14 cellular contexts compared by ENCODE assay signal in the genomic region with DNA sequence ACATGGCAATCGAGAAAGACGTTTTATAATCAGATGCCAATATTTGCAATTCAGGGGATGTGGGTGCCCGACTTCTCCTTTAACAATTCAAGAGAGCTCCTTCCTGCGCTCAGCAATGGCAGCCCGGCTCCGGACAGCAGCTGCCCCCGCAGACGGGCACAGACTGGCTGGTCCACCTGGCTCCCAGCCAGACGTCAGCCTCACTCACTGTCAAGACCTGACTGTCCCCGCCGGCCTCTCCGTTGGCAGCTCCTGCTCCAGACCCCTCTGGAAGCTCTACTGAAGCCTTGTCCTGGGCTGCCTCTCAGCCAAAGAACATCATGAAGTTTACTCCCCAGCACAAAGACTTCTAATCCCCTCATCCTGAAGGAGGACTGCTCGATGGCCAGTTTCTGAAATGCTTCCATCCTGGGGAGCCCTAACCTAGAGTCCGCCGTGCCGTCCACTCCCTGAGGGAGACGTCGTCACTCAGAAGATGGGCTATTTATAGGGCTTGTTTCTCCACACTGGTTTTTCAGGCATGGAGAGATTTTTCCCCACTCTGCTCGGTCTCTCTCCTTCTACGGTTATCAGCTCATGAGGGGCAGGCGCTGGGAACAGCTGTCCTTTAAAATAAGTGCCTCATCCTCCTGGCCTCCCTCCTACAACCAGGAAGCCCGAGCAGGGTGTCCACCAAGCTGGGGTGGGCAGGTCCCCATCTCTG.
DNase-seq lines count a peak whose midpoint lies in the region; ATAC-seq, FAIRE-seq and TF ChIP-seq lines count a peak whose summit lies in the region.
"Had no signal": no experiment of that assay in that cellular context is flagged by ENCODE, and none has a peak within 500 bp of the region (broad histone marks: within the 10 kb centered on the region; RNA-seq: fewer than 3 reads in every experiment).

No MANE protein-coding gene starts in this region.

- no peak overlapping the region for H3K4me3 ChIP-seq in A549
- H3K4me3 ChIP-seq in heart left ventricle: no peak overlapping the region

- no peaks in the 10 kb centered on the region for H3K27me3 ChIP-seq in heart left ventricle

- no peaks in the 10 kb centered on the region for H3K9me3 Mint-ChIP-seq in progenitor cell of endocrine pancreas (ENCODE audit: low read depth)
- H3K9me3 Mint-ChIP-seq: activated CD8-positive, alpha-beta T cell treated with anti-CD3 and anti-CD28 coated beads for 36 hours had no signal

- FAIRE-seq in A549 (lab: Jason Lieb, UNC): no peak
- FAIRE-seq: keratinocyte had no signal

- peaks cover 38% of the 10 kb centered on the region for H3K4me1 ChIP-seq in A549
- peaks cover 6 to 63% (median 39%) of the 10 kb centered on the region in 12 donors for H3K4me1 ChIP-seq in heart left ventricle

- H3K36me3 Mint-ChIP-seq in progenitor cell of endocrine pancreas (ENCODE audit: insufficient read depth): peaks cover 40% of the 10 kb centered on the region

- peaks cover 0 to 85% (median 37%) of the 10 kb centered on the region in 9 donors for H3K36me3 ChIP-seq in heart left ventricle

- POLR2A ChIA-PET in A549 (lab: Yijun Ruan, JAX): interaction anchor here (1.9 kb wide), 1 partner anchor 32 kb away, joined by 6 read pairs; no protein-coding TSS in a partner anchor
- POLR2A ChIA-PET in GM10248 (lab: Yijun Ruan, JAX): no interaction called here

- CTCF ChIA-PET in A549 (lab: Yijun Ruan, JAX): interaction anchor here (1.2 to 2.2 kb wide), 3 partner anchors 12 to 29 kb away, joined by 4 to 6 read pairs (median 6); no protein-coding TSS in a partner anchor
- CTCF ChIA-PET in GM10248 (lab: Yijun Ruan, JAX): no interaction called here

- TF ChIP-seq POLR2A in A549 (IDR thresholded peaks at IDR 0.05; ENCODE audit: low read length): no peak
- no peak for TF ChIP-seq POLR2A in heart left ventricle (IDR thresholded peaks at IDR 0.05)

- intact Hi-C loops in heart left ventricle (cut with DNase I): loop anchor here in 8 of 10 donors (5.0 to 10.0 kb wide), 6 partner anchors 34 to 91 kb away; no protein-coding TSS in a partner anchor

- H3K4me1 Mint-ChIP-seq in progenitor cell of endocrine pancreas (ENCODE audit: low read depth): no peaks in the 10 kb centered on the region

- H3K27ac ChIP-seq in A549 (peak overlapping the region; percentile 91 to 99), heart left ventricle (peak overlapping the region; percentile 31 to 92 (median 90))

- DNase-seq in A549 (ENCODE audit: low read depth in 1 of 2, low spot score in 1 of 2) (no peak), anterior cingulate cortex (lab: John Stamatoyannopoulos, UW) (peak in 33 of 58 donors; percentile 17 to 80 (median 43)), heart left ventricle (peak in 4 of 5 donors; percentile 60 to 86 (median 73)), progenitor cell of endocrine pancreas (ENCODE audit: low spot score, unreplicated experiment) (no peak), HUDEP-2 (lab: John Stamatoyannopoulos, UW; ENCODE audit: unreplicated experiment in 76 of 76) (no peak), GM10248 (ENCODE audit: extremely low spot score) (no peak)
- DNase-seq: ACHN; activated CD8-positive, alpha-beta T cell treated with anti-CD3 and anti-CD28 coated beads for 36 hours; NCI-H1694; NCI-H82 had no signal

- H3K4me3 Mint-ChIP-seq in progenitor cell of endocrine pancreas (ENCODE audit: low read depth): no peak overlapping the region
- H3K4me3 Mint-ChIP-seq: activated CD8-positive, alpha-beta T cell treated with anti-CD3 and anti-CD28 coated beads for 36 hours; activated naive CD8-positive, alpha-beta T cell had no signal

- H3K27ac Mint-ChIP-seq in progenitor cell of endocrine pancreas: peak overlapping the region; percentile 37
- H3K27ac Mint-ChIP-seq: activated CD8-positive, alpha-beta T cell treated with anti-CD3 and anti-CD28 coated beads for 36 hours; activated naive CD8-positive, alpha-beta T cell had no signal

- H3K4me2 ChIP-seq in A549: peak overlapping the region; percentile 99

- TF ChIP-seq RAD21 in A549 (conservative IDR thresholded peaks at IDR 0.05 in 1 of 2, IDR thresholded peaks at IDR 0.05 in 1 of 2): no peak

- no peak for ATAC-seq in A549
- peak in 3 of 4 donors; percentile 13 to 25 (median 17) for ATAC-seq in heart left ventricle
- no peak for ATAC-seq in HG03460 (IDR thresholded peaks at IDR 0.05; ENCODE audit: unreplicated experiment)
- no peak for ATAC-seq in HG02759 (IDR thresholded peaks at IDR 0.05; ENCODE audit: unreplicated experiment)
- ATAC-seq: activated CD8-positive, alpha-beta T cell treated with anti-CD3 and anti-CD28 coated beads for 36 hours had no signal

- 95% methylated on average over 22 of the region's 22 CpGs for WGBS in A549 (ENCODE audit: missing lambda C conversion rate)
- WGBS in heart left ventricle, 4 donors: 32 to 51% (median 48%) methylated on average over 21 to 22 of the region's 22 CpGs

- H3K27me3 Mint-ChIP-seq in progenitor cell of endocrine pancreas: no peaks in the 10 kb centered on the region
- H3K27me3 Mint-ChIP-seq: activated CD8-positive, alpha-beta T cell treated with anti-CD3 and anti-CD28 coated beads for 36 hours; activated naive CD8-positive, alpha-beta T cell had no signal

- H3K9me3 ChIP-seq in A549: no peaks in the 10 kb centered on the region
- no peaks in the 10 kb centered on the region for H3K9me3 ChIP-seq in heart left ventricle

- TF ChIP-seq CTCF in A549 (IDR thresholded peaks at IDR 0.05) (no peak), heart left ventricle (IDR thresholded peaks at IDR 0.05) (no peak), progenitor cell of endocrine pancreas (IDR thresholded peaks at IDR 0.05; ENCODE audit: unreplicated experiment) (no peak), GM10248 (IDR thresholded peaks at IDR 0.05; ENCODE audit: control extremely low read depth, extremely low read depth, low read depth, missing control alignments) (no peak)

- no peak for TF ChIP-seq EP300 in A549 (IDR thresholded peaks at IDR 0.05)

TF ChIP-seq in A549, 52 proteins besides CTCF, POLR2A, EP300 and RAD21:
- no peak for TF ChIP-seq HDAC2 (IDR thresholded peaks at IDR 0.05)
- no peak for TF ChIP-seq MYC (IDR thresholded peaks at IDR 0.05; ENCODE audit: borderline replicate concordance, low read length)
- no peak for TF ChIP-seq RCOR1 (IDR thresholded peaks at IDR 0.05; ENCODE audit: low read depth, low read length)
- TF ChIP-seq RNF2 (IDR thresholded peaks at IDR 0.05; ENCODE audit: borderline replicate concordance, low read depth): no peak
- TF ChIP-seq MAX (IDR thresholded peaks at IDR 0.05): no peak
- TF ChIP-seq, protein P1, sequence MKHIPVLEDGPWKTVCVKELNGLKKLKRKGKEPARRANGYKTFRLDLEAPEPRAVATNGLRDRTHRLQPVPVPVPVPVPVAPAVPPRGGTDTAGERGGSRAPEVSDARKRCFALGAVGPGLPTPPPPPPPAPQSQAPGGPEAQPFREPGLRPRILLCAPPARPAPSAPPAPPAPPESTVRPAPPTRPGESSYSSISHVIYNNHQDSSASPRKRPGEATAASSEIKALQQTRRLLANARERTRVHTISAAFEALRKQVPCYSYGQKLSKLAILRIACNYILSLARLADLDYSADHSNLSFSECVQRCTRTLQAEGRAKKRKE (CRISPR knock-in tag; IDR thresholded peaks at IDR 0.05; ENCODE audit: low read depth): no peak
- no peak for TF ChIP-seq KDM5A (IDR thresholded peaks at IDR 0.05)

Comparison
In these comparisons a context has a peak if more than half of its experiments do, and no peak if none do; other contexts are left out.
1. ATAC-seq: peak in heart left ventricle (3 of 4); none in A549 (0 of 2), HG03460 (single experiment) and HG02759 (single experiment).
2. DNase-seq: peak in anterior cingulate cortex (33 of 58) and heart left ventricle (4 of 5); none in A549 (0 of 2), progenitor cell of endocrine pancreas (single experiment), HUDEP-2 (0 of 76) and GM10248 (single experiment).